ENCODE assay signal across 1 cellular context in the genomic region with DNA sequence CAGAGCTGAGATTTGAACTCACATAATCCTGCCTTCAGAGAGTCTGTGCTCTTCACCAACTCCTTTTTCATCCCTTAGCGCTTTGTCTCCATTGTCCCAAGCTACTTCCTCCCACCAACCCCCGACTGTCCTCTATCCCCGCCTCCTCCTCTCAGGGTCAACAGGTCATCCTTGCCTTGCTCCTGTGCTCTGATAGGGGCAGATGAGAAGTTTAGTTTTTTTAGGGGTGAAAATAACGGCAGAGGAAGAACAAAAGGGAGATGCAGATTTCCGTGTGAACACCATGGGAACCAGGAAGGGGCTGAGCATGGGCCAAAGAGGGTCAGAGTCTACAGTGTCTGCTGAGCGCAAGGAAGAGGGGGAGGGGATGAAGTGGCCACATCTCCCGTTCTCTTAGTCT.
TF ChIP-seq lines count a peak whose summit lies in the region.

No MANE protein-coding gene starts in this region.

TF ChIP-seq in K562, 482 proteins besides CTCF, POLR2A, EP300 and RAD21 (continued from another document):
- TF ChIP-seq, protein P1, sequence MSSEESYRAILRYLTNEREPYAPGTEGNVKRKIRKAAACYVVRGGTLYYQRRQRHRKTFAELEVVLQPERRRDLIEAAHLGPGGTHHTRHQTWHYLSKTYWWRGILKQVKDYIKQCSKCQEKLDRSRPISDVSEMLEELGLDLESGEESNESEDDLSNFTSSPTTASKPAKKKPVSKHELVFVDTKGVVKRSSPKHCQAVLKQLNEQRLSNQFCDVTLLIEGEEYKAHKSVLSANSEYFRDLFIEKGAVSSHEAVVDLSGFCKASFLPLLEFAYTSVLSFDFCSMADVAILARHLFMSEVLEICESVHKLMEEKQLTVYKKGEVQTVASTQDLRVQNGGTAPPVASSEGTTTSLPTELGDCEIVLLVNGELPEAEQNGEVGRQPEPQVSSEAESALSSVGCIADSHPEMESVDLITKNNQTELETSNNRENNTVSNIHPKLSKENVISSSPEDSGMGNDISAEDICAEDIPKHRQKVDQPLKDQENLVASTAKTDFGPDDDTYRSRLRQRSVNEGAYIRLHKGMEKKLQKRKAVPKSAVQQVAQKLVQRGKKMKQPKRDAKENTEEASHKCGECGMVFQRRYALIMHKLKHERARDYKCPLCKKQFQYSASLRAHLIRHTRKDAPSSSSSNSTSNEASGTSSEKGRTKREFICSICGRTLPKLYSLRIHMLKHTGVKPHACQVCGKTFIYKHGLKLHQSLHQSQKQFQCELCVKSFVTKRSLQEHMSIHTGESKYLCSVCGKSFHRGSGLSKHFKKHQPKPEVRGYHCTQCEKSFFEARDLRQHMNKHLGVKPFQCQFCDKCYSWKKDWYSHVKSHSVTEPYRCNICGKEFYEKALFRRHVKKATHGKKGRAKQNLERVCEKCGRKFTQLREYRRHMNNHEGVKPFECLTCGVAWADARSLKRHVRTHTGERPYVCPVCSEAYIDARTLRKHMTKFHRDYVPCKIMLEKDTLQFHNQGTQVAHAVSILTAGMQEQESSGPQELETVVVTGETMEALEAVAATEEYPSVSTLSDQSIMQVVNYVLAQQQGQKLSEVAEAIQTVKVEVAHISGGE (CRISPR knock-in tag; IDR thresholded peaks at IDR 0.05) = no peak
- TF ChIP-seq, protein P2, sequence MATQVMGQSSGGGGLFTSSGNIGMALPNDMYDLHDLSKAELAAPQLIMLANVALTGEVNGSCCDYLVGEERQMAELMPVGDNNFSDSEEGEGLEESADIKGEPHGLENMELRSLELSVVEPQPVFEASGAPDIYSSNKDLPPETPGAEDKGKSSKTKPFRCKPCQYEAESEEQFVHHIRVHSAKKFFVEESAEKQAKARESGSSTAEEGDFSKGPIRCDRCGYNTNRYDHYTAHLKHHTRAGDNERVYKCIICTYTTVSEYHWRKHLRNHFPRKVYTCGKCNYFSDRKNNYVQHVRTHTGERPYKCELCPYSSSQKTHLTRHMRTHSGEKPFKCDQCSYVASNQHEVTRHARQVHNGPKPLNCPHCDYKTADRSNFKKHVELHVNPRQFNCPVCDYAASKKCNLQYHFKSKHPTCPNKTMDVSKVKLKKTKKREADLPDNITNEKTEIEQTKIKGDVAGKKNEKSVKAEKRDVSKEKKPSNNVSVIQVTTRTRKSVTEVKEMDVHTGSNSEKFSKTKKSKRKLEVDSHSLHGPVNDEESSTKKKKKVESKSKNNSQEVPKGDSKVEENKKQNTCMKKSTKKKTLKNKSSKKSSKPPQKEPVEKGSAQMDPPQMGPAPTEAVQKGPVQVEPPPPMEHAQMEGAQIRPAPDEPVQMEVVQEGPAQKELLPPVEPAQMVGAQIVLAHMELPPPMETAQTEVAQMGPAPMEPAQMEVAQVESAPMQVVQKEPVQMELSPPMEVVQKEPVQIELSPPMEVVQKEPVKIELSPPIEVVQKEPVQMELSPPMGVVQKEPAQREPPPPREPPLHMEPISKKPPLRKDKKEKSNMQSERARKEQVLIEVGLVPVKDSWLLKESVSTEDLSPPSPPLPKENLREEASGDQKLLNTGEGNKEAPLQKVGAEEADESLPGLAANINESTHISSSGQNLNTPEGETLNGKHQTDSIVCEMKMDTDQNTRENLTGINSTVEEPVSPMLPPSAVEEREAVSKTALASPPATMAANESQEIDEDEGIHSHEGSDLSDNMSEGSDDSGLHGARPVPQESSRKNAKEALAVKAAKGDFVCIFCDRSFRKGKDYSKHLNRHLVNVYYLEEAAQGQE (CRISPR knock-in tag; IDR thresholded peaks at IDR 0.05; ENCODE audit: low read depth) = no peak
- TF ChIP-seq, protein P3, sequence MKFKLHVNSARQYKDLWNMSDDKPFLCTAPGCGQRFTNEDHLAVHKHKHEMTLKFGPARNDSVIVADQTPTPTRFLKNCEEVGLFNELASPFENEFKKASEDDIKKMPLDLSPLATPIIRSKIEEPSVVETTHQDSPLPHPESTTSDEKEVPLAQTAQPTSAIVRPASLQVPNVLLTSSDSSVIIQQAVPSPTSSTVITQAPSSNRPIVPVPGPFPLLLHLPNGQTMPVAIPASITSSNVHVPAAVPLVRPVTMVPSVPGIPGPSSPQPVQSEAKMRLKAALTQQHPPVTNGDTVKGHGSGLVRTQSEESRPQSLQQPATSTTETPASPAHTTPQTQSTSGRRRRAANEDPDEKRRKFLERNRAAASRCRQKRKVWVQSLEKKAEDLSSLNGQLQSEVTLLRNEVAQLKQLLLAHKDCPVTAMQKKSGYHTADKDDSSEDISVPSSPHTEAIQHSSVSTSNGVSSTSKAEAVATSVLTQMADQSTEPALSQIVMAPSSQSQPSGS (CRISPR knock-in tag; IDR thresholded peaks at IDR 0.05) = no peak
- TF ChIP-seq, protein P4, sequence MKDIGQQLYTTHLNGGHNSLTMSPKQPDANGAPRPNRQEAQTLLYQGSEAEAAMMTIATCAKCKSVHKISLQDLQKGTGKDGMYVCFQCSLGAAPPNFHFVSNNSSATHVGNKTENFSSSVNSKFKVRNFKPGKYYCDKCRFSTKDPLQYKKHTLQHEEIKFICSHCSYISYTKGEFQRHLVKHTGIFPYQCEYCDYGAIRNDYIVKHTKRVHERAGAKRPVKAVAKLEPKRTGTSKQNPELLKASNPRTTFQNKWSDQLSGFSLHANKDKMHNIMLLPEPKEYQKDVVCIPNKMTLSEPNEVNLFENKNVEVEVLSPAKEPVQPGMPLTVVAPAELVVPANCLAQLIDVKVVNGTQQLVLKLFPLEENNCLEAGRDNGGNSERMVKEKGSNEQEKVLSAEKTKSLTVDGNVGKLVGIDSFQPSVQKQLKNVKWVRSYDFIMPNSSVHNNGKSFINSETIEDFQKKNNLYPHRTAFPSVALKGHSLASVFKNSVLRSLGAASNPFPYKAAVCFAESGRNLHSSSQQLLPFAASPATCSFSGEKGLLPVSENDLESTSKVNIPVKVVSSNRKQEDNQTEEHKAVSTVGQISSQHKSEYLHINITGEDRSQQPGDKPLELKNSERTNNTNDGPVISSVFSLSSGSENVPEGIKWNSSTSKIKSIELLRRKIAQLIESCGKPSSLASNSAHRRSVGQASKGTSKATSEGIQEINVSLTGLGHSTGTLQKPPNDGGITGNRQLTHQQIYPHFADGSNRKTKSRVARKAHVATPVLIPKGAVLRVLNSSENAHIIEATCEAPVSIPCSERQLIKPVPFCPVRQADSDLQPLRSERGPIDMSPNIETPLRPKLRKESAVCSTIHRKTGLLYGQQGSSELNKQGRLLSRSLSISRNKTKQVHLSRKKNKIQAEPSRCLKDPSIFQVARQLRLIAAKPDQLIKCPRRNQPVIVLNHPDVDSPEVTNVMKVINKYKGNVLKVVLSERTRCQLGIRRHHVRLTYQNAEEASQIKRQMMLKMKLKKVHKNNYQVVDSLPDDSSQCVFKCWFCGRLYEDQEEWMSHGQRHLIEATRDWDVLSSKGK (CRISPR knock-in tag; IDR thresholded peaks at IDR 0.05) = no peak
- TF ChIP-seq PTRF (tag; IDR thresholded peaks at IDR 0.05) (no peak), KHSRP (IDR thresholded peaks at IDR 0.05) (no peak), NFATC3 (IDR thresholded peaks at IDR 0.05) (no peak), NFIX (CRISPR knock-in tag; IDR thresholded peaks at IDR 0.05; ENCODE audit: low read depth) (no peak), MCM5 (IDR thresholded peaks at IDR 0.05; ENCODE audit: low read depth) (no peak), TRIM28 (IDR thresholded peaks at IDR 0.05) (no peak), CHD2 (IDR thresholded peaks at IDR 0.05; ENCODE audit: low read depth, low read length) (no peak), DMBX1 (CRISPR knock-in tag; IDR thresholded peaks at IDR 0.05; ENCODE audit: borderline replicate concordance) (no peak), MEIS2 (IDR thresholded peaks at IDR 0.05; ENCODE audit: partially characterized antibody) (no peak), TOE1 (IDR thresholded peaks at IDR 0.05; ENCODE audit: borderline replicate concordance) (no peak), TOE1 (CRISPR knock-in tag; IDR thresholded peaks at IDR 0.05; ENCODE audit: borderline replicate concordance, low read depth) (no peak), MXI1 (IDR thresholded peaks at IDR 0.05; ENCODE audit: low read depth, low read length) (no peak), SREBF1 (IDR thresholded peaks at IDR 0.05; ENCODE audit: borderline replicate concordance, low read depth, low read length) (no peak), ZNF551 (CRISPR knock-in tag; IDR thresholded peaks at IDR 0.05) (no peak), PHF20 (IDR thresholded peaks at IDR 0.05; ENCODE audit: partially characterized antibody) (no peak), JUND (IDR thresholded peaks at IDR 0.05; ENCODE audit: borderline replicate concordance, low read depth, low read length) (no peak), JUND (tag; IDR thresholded peaks at IDR 0.05; ENCODE audit: borderline replicate concordance, low read depth, low read length) (peak; percentile 12; the same call in 1 of the 3 replicates), ZNF324 (CRISPR knock-in tag; IDR thresholded peaks at IDR 0.05) (no peak), SAFB2 (IDR thresholded peaks at IDR 0.05; ENCODE audit: borderline replicate concordance, low read depth, low read length, severe bottlenecking) (no peak), DPF2 (IDR thresholded peaks at IDR 0.05) (peak; percentile 73), KAT7 (CRISPR knock-in tag; IDR thresholded peaks at IDR 0.05; ENCODE audit: borderline replicate concordance) (no peak), SREBF2 (CRISPR knock-in tag; IDR thresholded peaks at IDR 0.05) (no peak), MYNN (IDR thresholded peaks at IDR 0.05) (no peak), MYNN (CRISPR knock-in tag; IDR thresholded peaks at IDR 0.05) (no peak), ZC3H8 (IDR thresholded peaks at IDR 0.05) (no peak), FOXA3 (CRISPR knock-in tag; conservative IDR thresholded peaks at IDR 0.05 in 1 of 2, IDR thresholded peaks at IDR 0.05 in 1 of 2) (no peak), RNF2 (IDR thresholded peaks at IDR 0.05) (no peak), CEBPG (CRISPR knock-in tag; IDR thresholded peaks at IDR 0.05) (no peak), CEBPG (tag; conservative IDR thresholded peaks at IDR 0.05 in 1 of 2, IDR thresholded peaks at IDR 0.05 in 1 of 2) (no peak), ZNF197 (CRISPR knock-in tag; IDR thresholded peaks at IDR 0.05; ENCODE audit: low read depth) (0 out of 2 replicates have a peak, but pooled peaks have one; percentile 12), KLF13 (tag; IDR thresholded peaks at IDR 0.05; ENCODE audit: borderline replicate concordance, low read depth) (no peak), ZNF134 (CRISPR knock-in tag; conservative IDR thresholded peaks at IDR 0.05) (no peak), KAT2B (IDR thresholded peaks at IDR 0.05; ENCODE audit: low read depth, low read length) (no peak), ARID1B (IDR thresholded peaks at IDR 0.05) (peak; percentile 45; the same call in 1 of the 2 replicates)
- TF ChIP-seq, protein P5, sequence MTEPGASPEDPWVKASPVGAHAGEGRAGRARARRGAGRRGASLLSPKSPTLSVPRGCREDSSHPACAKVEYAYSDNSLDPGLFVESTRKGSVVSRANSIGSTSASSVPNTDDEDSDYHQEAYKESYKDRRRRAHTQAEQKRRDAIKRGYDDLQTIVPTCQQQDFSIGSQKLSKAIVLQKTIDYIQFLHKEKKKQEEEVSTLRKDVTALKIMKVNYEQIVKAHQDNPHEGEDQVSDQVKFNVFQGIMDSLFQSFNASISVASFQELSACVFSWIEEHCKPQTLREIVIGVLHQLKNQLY (CRISPR knock-in tag; conservative IDR thresholded peaks at IDR 0.05) = no peak
- TF ChIP-seq, protein P6, sequence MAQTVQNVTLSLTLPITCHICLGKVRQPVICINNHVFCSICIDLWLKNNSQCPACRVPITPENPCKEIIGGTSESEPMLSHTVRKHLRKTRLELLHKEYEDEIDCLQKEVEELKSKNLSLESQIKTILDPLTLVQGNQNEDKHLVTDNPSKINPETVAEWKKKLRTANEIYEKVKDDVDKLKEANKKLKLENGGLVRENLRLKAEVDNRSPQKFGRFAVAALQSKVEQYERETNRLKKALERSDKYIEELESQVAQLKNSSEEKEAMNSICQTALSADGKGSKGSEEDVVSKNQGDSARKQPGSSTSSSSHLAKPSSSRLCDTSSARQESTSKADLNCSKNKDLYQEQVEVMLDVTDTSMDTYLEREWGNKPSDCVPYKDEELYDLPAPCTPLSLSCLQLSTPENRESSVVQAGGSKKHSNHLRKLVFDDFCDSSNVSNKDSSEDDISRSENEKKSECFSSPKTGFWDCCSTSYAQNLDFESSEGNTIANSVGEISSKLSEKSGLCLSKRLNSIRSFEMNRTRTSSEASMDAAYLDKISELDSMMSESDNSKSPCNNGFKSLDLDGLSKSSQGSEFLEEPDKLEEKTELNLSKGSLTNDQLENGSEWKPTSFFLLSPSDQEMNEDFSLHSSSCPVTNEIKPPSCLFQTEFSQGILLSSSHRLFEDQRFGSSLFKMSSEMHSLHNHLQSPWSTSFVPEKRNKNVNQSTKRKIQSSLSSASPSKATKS (CRISPR knock-in tag; IDR thresholded peaks at IDR 0.05) = no peak
- TF ChIP-seq, protein P7, sequence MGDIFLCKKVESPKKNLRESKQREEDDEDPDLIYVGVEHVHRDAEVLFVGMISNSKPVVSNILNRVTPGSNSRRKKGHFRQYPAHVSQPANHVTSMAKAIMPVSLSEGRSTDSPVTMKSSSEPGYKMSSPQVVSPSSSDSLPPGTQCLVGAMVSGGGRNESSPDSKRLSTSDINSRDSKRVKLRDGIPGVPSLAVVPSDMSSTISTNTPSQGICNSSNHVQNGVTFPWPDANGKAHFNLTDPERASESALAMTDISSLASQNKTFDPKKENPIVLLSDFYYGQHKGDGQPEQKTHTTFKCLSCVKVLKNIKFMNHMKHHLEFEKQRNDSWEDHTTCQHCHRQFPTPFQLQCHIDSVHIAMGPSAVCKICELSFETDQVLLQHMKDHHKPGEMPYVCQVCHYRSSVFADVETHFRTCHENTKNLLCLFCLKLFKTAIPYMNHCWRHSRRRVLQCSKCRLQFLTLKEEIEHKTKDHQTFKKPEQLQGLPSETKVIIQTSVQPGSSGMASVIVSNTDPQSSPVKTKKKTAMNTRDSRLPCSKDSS (IDR thresholded peaks at IDR 0.05; ENCODE audit: low read depth, partially characterized antibody) = no peak
- TF ChIP-seq, protein P8, sequence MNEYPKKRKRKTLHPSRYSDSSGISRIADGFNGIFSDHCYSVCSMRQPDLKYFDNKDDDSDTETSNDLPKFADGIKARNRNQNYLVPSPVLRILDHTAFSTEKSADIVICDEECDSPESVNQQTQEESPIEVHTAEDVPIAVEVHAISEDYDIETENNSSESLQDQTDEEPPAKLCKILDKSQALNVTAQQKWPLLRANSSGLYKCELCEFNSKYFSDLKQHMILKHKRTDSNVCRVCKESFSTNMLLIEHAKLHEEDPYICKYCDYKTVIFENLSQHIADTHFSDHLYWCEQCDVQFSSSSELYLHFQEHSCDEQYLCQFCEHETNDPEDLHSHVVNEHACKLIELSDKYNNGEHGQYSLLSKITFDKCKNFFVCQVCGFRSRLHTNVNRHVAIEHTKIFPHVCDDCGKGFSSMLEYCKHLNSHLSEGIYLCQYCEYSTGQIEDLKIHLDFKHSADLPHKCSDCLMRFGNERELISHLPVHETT (CRISPR knock-in tag; conservative IDR thresholded peaks at IDR 0.05 in 1 of 2, IDR thresholded peaks at IDR 0.05 in 1 of 2) = no peak
